ENCODE assay signal across 26 cellular contexts in the genomic region with DNA sequence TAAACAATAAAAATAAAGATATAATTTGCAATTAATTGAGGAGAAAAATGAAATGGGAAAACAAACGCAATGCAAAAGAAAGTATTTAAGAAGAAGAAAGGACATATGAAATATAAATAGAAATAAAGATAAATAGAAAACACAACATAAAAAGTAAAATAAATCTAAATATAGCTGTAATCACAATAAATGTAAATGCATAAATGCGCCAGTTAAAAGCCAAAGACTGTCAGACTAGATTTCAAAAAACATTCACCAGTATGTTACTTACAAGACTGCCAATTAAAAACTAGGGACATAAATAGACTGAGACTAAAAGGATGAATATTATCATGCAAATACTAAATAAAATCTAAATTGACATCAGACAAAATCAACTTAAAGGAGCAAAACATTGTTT.
"Had no signal": no experiment of that assay in that cellular context is flagged by ENCODE, and none has a peak within 500 bp of the region (broad histone marks: within the 10 kb centered on the region; RNA-seq: fewer than 3 reads in every experiment).

No MANE protein-coding gene starts in this region.

- H3K9ac ChIP-seq: neural progenitor cell, parathyroid adenoma had no signal

- H3K4me1 ChIP-seq: parathyroid adenoma, psoas muscle, right lobe of liver, sigmoid colon, stomach, tibial artery, transverse colon, upper lobe of right lung, vagina had no signal

- ATAC-seq: naive thymus-derived CD4-positive, alpha-beta T cell; natural killer cell; psoas muscle; right cardiac atrium; right lobe of liver; stimulated activated effector memory CD8-positive, alpha-beta T cell treated with anti-CD3 and anti-CD28 coated beads, Interleukin-12 subunit alpha, Interleukin-12 subunit beta, amount 100 ng/mL, for 72 hours; stimulated activated naive B cell treated with anti-CD40 and anti-IgM and Interleukin-4, amounts not matched to agents 10 μg/mL and 1 μg/mL and 100 μg/mL, for 72 hours; upper lobe of right lung had no signal

- H3K27ac ChIP-seq: neural progenitor cell, ovary, parathyroid adenoma, psoas muscle, right lobe of liver, sigmoid colon, stomach, thoracic aorta, tibial artery, transverse colon, upper lobe of right lung, vagina had no signal

- H3K4me2 ChIP-seq: neural progenitor cell had no signal

- H3K27me3 ChIP-seq: ovary, right lobe of liver, sigmoid colon, stomach, tibial artery, transverse colon, upper lobe of right lung, vagina had no signal

- H3K9me3 ChIP-seq: ovary, psoas muscle, right lobe of liver, sigmoid colon, stomach, thoracic aorta, tibial artery, transverse colon, upper lobe of right lung, vagina had no signal

- H3K79me2 ChIP-seq: parathyroid adenoma had no signal

- DNase-seq: naive thymus-derived CD4-positive, alpha-beta T cell; natural killer cell; occipital lobe; ovary; posterior cingulate gyrus; psoas muscle; right cardiac atrium; right lobe of liver; sigmoid colon; small intestine; stimulated activated CD4-positive, alpha-beta T cell treated with anti-CD3 and anti-CD28 coated beads, Interleukin-15, amount 100 ng/mL, for 24 hours; stimulated activated CD4-positive, alpha-beta T cell treated with anti-CD3 and anti-CD28 coated beads, Interleukin-2, amount 100 ng/mL, for 24 hours; stimulated activated CD4-positive, alpha-beta T cell treated with anti-CD3 and anti-CD28 coated beads, Interleukin-2, amount 100 ng/mL, for 48 hours; stimulated activated CD4-positive, alpha-beta T cell treated with anti-CD3 and anti-CD28 coated beads, Interleukin-4, amount 100 ng/mL, for 24 hours; stimulated activated naive B cell treated with anti-CD40 and anti-IgM and Interleukin-4, amounts not matched to agents 10 μg/mL and 1 μg/mL and 100 μg/mL, for 72 hours; stimulated activated naive CD4-positive, alpha-beta T cell treated with Interleukin-2 at 50 U/mL for 16 hours; stomach; tibial artery; transverse colon; upper lobe of right lung had no signal

- H3K4me3 ChIP-seq: neural progenitor cell, ovary, psoas muscle, right lobe of liver, sigmoid colon, stomach, thoracic aorta, tibial artery, transverse colon, upper lobe of right lung, vagina had no signal

- FAIRE-seq: urothelium cell line had no signal

- H3K36me3 ChIP-seq: ovary, right lobe of liver, sigmoid colon, stomach, thoracic aorta, tibial artery, transverse colon, upper lobe of right lung, vagina had no signal

- H2AFZ ChIP-seq: neural progenitor cell, parathyroid adenoma had no signal
